ENCODE assay signal across 18 cellular contexts in the genomic region with DNA sequence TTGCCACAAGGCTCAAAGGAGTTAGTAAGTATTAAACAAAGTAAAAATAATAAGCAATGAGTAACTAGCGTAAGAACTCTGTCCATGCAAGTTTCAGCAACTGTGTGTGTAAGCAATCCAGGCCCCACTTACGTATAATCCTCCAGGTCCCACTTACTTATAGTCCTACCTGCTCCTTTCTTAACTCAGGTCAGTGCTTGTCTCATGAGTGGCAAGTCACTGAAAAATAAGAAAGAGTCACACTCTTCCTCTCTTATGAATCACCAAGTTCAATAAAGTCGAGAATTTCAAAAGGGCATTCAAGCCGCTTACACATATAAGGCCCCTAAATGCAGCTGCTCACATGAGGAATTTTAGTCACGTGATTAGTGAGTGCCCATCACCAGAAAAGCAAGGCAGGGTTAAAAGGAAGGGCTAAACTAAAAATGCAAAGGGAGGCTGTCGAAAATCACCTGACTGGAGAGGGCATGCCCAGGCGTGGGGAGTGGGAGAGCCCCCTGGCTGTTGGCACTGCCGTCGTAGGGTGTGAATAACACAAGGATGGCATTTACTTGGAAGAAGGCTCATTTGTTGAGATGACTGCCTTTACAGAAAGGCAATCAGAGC. TPM values are rescaled to one million over a fixed set of nuclear protein-coding genes. Genes with fewer than 3 reads are reported as not detected.
DNase-seq lines count a peak whose midpoint lies in the region; ATAC-seq and TF ChIP-seq lines count a peak whose summit lies in the region.
"Had no signal": no experiment of that assay in that cellular context is flagged by ENCODE, and none has a peak within 500 bp of the region (broad histone marks: within the 10 kb centered on the region; RNA-seq: fewer than 3 reads in every experiment).

No MANE protein-coding gene starts in this region.

- 92 to 97% methylated on average over 6 to 7 of the region's 9 CpGs for WGBS in gastroesophageal sphincter (ENCODE audit: low coverage in 1 of 2), 2 donors

- H3K27me3 ChIP-seq in gastroesophageal sphincter (no peaks in the 10 kb centered on the region), thoracic aorta (replicated peaks; ENCODE audit: insufficient read depth) (no peaks in the 10 kb centered on the region)
- H3K27me3 ChIP-seq: right atrium auricular region, stomach had no signal

- H3K9me3 ChIP-seq in gastroesophageal sphincter: no peaks in the 10 kb centered on the region
- H3K9me3 ChIP-seq in thoracic aorta: no peaks in the 10 kb centered on the region
- H3K9me3 ChIP-seq: right atrium auricular region, stomach had no signal

- H3K4me1 ChIP-seq in gastroesophageal sphincter: peaks cover 6 to 34% (median 7%) of the 10 kb centered on the region in 3 donors
- peaks cover 6 to 75% of the 10 kb centered on the region in 2 donors for H3K4me1 ChIP-seq in thoracic aorta (ENCODE audit: control insufficient read depth in 1 of 2, low read depth in 2 of 2)

- DNase-seq in WTC11 (ENCODE audit: low spot score) (no peak), caudate nucleus (lab: John Stamatoyannopoulos, UW) (no peak), thoracic aorta (ENCODE audit: low spot score) (no peak), COR-L47 (lab: John Stamatoyannopoulos, UW) (no peak), amniotic stem cell (lab: John Stamatoyannopoulos, UW) (no peak), AG08395 (ENCODE audit: low spot score) (no peak)
- DNase-seq: activated CD8-positive, alpha-beta memory T cell treated with anti-CD3 and anti-CD28 coated beads for 24 hours; activated T-cell treated with anti-CD3 and anti-CD28 coated beads, Interleukin-2, amount 50 U/mL, for 24 hours; aorta; CD4-positive, alpha-beta T cell; effector memory CD4-positive, alpha-beta T cell; left cardiac atrium; naive thymus-derived CD4-positive, alpha-beta T cell; NCI-H1694 treated with DMSO at 0.1 percent for 48 hours; NCI-H69; stomach had no signal

- peaks cover 30% of the 10 kb centered on the region for H3K36me3 Mint-ChIP-seq in WTC11

- H3K36me3 ChIP-seq in gastroesophageal sphincter: peaks cover 0 to 10% of the 10 kb centered on the region in 2 donors
- peaks cover 3% of the 10 kb centered on the region for H3K36me3 ChIP-seq in thoracic aorta
- H3K36me3 ChIP-seq: right atrium auricular region had no signal

- H3K4me1 Mint-ChIP-seq in WTC11: peaks cover 58% of the 10 kb centered on the region

- POLR2A ChIA-PET in WTC11 (lab: Charles Lee): no interaction called here

- H3K4me3 ChIP-seq in gastroesophageal sphincter (no peak overlapping the region), thoracic aorta (no peak overlapping the region)
- H3K4me3 ChIP-seq: right atrium auricular region, stomach had no signal

- H3K9me3 Mint-ChIP-seq in WTC11: no peaks in the 10 kb centered on the region
- H3K9me3 Mint-ChIP-seq: activated T-cell treated with anti-CD3 and anti-CD28 coated beads, Interleukin-2, amount 50 U/mL, for 24 hours; CD4-positive, alpha-beta T cell had no signal

- no peak for ATAC-seq in WTC11
- ATAC-seq in gastroesophageal sphincter: no peak
- no peak for ATAC-seq in thoracic aorta (ENCODE audit: insufficient number of reproducible peaks, low FRiP score, low read depth)
- ATAC-seq: naive thymus-derived CD4-positive, alpha-beta T cell had no signal

- no peak for TF ChIP-seq POLR2A in gastroesophageal sphincter (IDR thresholded peaks at IDR 0.05)

- no peak for TF ChIP-seq EP300 in gastroesophageal sphincter (IDR thresholded peaks at IDR 0.05)

- H3K27ac ChIP-seq in caudate nucleus (ENCODE audit: low read depth, low read length) (peak overlapping the region; percentile 92), gastroesophageal sphincter (peak overlapping the region in 3 of 4 donors; percentile 16 to 56 (median 22)), thoracic aorta (peak overlapping the region; percentile 54 to 77)

- H3K27ac Mint-ChIP-seq in WTC11: peak overlapping the region; percentile 85
- H3K27ac Mint-ChIP-seq: activated T-cell treated with anti-CD3 and anti-CD28 coated beads, Interleukin-2, amount 50 U/mL, for 24 hours; CD4-positive, alpha-beta T cell had no signal

- TF ChIP-seq CTCF in WTC11 (IDR thresholded peaks at IDR 0.05) (no peak), gastroesophageal sphincter (IDR thresholded peaks at IDR 0.05) (no peak), thoracic aorta (IDR thresholded peaks at IDR 0.05) (no peak)

- H3K27me3 Mint-ChIP-seq in WTC11 (ENCODE audit: low read depth): no peaks in the 10 kb centered on the region
- H3K27me3 Mint-ChIP-seq: activated T-cell treated with anti-CD3 and anti-CD28 coated beads, Interleukin-2, amount 50 U/mL, for 24 hours; CD4-positive, alpha-beta T cell; naive thymus-derived CD4-positive, alpha-beta T cell had no signal

- no peak overlapping the region for H3K4me3 Mint-ChIP-seq in WTC11
- H3K4me3 Mint-ChIP-seq: activated T-cell treated with anti-CD3 and anti-CD28 coated beads, Interleukin-2, amount 50 U/mL, for 24 hours; CD4-positive, alpha-beta T cell; naive thymus-derived CD4-positive, alpha-beta T cell had no signal

- CTCF ChIA-PET in WTC11 (lab: Charles Lee): no interaction called here

TF ChIP-seq in WTC11, 78 proteins besides CTCF, POLR2A, EP300 and RAD21:
- TF ChIP-seq FOXJ3 (CRISPR knock-in tag; IDR thresholded peaks at IDR 0.05; ENCODE audit: borderline replicate concordance): no peak
- TF ChIP-seq TEAD4 (CRISPR knock-in tag; IDR thresholded peaks at IDR 0.05): no peak
- no peak for TF ChIP-seq ESRRA (CRISPR knock-in tag; IDR thresholded peaks at IDR 0.05; ENCODE audit: borderline replicate concordance)
- TF ChIP-seq, protein P1, sequence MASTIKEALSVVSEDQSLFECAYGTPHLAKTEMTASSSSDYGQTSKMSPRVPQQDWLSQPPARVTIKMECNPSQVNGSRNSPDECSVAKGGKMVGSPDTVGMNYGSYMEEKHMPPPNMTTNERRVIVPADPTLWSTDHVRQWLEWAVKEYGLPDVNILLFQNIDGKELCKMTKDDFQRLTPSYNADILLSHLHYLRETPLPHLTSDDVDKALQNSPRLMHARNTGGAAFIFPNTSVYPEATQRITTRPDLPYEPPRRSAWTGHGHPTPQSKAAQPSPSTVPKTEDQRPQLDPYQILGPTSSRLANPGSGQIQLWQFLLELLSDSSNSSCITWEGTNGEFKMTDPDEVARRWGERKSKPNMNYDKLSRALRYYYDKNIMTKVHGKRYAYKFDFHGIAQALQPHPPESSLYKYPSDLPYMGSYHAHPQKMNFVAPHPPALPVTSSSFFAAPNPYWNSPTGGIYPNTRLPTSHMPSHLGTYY (CRISPR knock-in tag; IDR thresholded peaks at IDR 0.05): no peak
- no peak for TF ChIP-seq NFE2L1 (CRISPR knock-in tag; IDR thresholded peaks at IDR 0.05)
- TF ChIP-seq, protein P2, sequence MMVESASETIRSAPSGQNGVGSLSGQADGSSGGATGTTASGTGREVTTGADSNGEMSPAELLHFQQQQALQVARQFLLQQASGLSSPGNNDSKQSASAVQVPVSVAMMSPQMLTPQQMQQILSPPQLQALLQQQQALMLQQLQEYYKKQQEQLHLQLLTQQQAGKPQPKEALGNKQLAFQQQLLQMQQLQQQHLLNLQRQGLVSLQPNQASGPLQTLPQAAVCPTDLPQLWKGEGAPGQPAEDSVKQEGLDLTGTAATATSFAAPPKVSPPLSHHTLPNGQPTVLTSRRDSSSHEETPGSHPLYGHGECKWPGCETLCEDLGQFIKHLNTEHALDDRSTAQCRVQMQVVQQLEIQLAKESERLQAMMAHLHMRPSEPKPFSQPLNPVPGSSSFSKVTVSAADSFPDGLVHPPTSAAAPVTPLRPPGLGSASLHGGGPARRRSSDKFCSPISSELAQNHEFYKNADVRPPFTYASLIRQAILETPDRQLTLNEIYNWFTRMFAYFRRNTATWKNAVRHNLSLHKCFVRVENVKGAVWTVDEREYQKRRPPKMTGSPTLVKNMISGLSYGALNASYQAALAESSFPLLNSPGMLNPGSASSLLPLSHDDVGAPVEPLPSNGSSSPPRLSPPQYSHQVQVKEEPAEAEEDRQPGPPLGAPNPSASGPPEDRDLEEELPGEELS (CRISPR knock-in tag; IDR thresholded peaks at IDR 0.05): no peak
- TF ChIP-seq JUN (CRISPR knock-in tag; IDR thresholded peaks at IDR 0.05): no peak
- TF ChIP-seq, protein P3, sequence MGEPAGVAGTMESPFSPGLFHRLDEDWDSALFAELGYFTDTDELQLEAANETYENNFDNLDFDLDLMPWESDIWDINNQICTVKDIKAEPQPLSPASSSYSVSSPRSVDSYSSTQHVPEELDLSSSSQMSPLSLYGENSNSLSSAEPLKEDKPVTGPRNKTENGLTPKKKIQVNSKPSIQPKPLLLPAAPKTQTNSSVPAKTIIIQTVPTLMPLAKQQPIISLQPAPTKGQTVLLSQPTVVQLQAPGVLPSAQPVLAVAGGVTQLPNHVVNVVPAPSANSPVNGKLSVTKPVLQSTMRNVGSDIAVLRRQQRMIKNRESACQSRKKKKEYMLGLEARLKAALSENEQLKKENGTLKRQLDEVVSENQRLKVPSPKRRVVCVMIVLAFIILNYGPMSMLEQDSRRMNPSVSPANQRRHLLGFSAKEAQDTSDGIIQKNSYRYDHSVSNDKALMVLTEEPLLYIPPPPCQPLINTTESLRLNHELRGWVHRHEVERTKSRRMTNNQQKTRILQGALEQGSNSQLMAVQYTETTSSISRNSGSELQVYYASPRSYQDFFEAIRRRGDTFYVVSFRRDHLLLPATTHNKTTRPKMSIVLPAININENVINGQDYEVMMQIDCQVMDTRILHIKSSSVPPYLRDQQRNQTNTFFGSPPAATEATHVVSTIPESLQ (CRISPR knock-in tag; IDR thresholded peaks at IDR 0.05): no peak
- TF ChIP-seq, protein P4, sequence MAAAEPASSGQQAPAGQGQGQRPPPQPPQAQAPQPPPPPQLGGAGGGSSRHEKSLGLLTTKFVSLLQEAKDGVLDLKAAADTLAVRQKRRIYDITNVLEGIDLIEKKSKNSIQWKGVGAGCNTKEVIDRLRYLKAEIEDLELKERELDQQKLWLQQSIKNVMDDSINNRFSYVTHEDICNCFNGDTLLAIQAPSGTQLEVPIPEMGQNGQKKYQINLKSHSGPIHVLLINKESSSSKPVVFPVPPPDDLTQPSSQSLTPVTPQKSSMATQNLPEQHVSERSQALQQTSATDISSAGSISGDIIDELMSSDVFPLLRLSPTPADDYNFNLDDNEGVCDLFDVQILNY (CRISPR knock-in tag; IDR thresholded peaks at IDR 0.05): no peak

RNA-seq across cellular contexts. Expression of gene ZNF827, which starts 58.2 kb away (rescaled TPM):
- 25.0 to 26.8 TPM (median 25.6 TPM) in 3 replicates for total RNA-seq in WTC11 (2021)
- 10 to 100 TPM in 3 of 4 donors, 1 to 10 TPM in 1; 9.3 to 39.4 (median 20.3) TPM for total RNA-seq in gastroesophageal sphincter
- 10 to 100 TPM; 20.2 to 41.4 TPM for total RNA-seq in thoracic aorta

Comparison
In these comparisons a context has a peak if more than half of its experiments do, and no peak if none do; other contexts are left out.
1. H3K27ac ChIP-seq: peak in every context shown above with its lines; median percentile 92 in caudate nucleus; 66 in thoracic aorta; 22 in gastroesophageal sphincter.